In the genomic region with DNA sequence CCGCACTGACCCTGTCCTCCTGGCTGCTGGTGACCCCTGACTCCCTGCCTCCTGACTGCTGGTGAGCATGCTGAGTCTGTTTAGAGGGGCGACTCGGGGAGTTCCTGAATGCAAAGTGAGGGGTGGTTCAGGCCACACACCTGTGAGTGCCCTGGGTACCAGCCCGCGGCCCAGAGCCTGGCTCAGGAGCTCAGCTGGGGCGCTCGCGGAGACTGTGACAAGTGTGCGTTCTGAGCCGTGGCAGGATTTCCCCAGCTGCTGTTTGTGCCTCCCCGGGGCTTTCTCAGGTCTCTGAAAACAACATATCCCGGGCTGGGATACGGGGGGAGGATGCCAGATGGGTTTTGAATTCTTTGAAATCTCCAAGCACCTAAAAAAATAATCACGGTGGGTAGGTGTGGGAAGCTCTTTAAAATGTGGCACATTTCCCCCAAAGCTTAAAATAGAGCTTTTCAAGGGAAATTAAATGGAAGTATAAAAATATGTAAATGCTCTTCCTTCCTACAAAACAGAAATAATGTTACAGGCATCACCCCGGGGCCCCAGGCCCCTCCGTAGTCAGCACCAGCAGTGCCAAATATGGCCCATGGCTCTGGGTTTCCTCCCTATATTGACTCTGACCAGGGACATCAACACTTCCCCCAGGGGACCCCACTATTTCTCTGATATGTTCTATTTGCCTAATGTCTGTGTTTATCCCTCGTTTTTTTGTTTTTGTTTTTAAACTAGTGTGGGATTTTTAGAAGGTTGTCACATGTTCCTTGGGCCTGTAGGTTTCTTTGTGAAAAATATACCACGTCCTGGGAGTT, we compare ENCODE assay signal across 11 cellular contexts. TPM values are rescaled to one million over a fixed set of nuclear protein-coding genes. Genes with fewer than 3 reads are reported as not detected.
A peak's percentile ranks its signal among the peaks of the same experiment; 100 is the strongest.
DNase-seq lines count a peak whose midpoint lies in the region; ATAC-seq and TF ChIP-seq lines count a peak whose summit lies in the region.
"Had no signal": no experiment of that assay in that cellular context is flagged by ENCODE, and none has a peak within 500 bp of the region (broad histone marks: within the 10 kb centered on the region; RNA-seq: fewer than 3 reads in every experiment).

No MANE protein-coding gene starts in this region.

- peaks cover 5 to 9% of the 10 kb centered on the region in 2 donors for H3K36me3 Mint-ChIP-seq in CD14-positive monocyte
- no peaks in the 10 kb centered on the region for H3K36me3 Mint-ChIP-seq in activated CD4-positive, alpha-beta T cell treated with anti-CD3 and anti-CD28 coated beads for 36 hours (ENCODE audit: low read depth)

- H3K4me3 ChIP-seq in H7 (ENCODE audit: insufficient read depth, low read depth, low read length) = no peak overlapping the region

- TF ChIP-seq CTCF in CD14-positive monocyte (IDR thresholded peaks at IDR 0.05) = no peak

- peak overlapping the region in 6 of 7 donors; percentile 33 to 95 (median 76) for H3K27ac Mint-ChIP-seq in CD14-positive monocyte
- H3K27ac Mint-ChIP-seq in activated CD4-positive, alpha-beta T cell treated with anti-CD3 and anti-CD28 coated beads for 36 hours = peak overlapping the region; percentile 93

- ATAC-seq in activated CD4-positive, alpha-beta T cell treated with anti-CD3 and anti-CD28 coated beads for 36 hours = peak; percentile 64
- no peak for ATAC-seq in left cardiac atrium

- peaks cover 0 to 3% (median 0%) of the 10 kb centered on the region in 7 donors for H3K9me3 Mint-ChIP-seq in CD14-positive monocyte
- H3K9me3 Mint-ChIP-seq in activated CD4-positive, alpha-beta T cell treated with anti-CD3 and anti-CD28 coated beads for 36 hours (ENCODE audit: low read depth) = no peaks in the 10 kb centered on the region

- H3K27me3 ChIP-seq in H7 (ENCODE audit: control insufficient read depth, insufficient read depth, low read length) = no peaks in the 10 kb centered on the region

- no peaks in the 10 kb centered on the region for H3K36me3 ChIP-seq in H7 (replicated peaks; ENCODE audit: control insufficient read depth, insufficient read depth, low read length)

- H3K4me1 Mint-ChIP-seq in CD14-positive monocyte = peaks cover 62% of the 10 kb centered on the region
- peaks cover 82% of the 10 kb centered on the region for H3K4me1 Mint-ChIP-seq in activated CD4-positive, alpha-beta T cell treated with anti-CD3 and anti-CD28 coated beads for 36 hours

- H3K27me3 Mint-ChIP-seq in CD14-positive monocyte (ENCODE audit: low read depth in 3 of 3) = peaks cover 0 to 2% (median 0%) of the 10 kb centered on the region in 3 donors
- no peaks in the 10 kb centered on the region for H3K27me3 Mint-ChIP-seq in activated CD4-positive, alpha-beta T cell treated with anti-CD3 and anti-CD28 coated beads for 36 hours

- no peak overlapping the region for H3K4me3 Mint-ChIP-seq in CD14-positive monocyte
- H3K4me3 Mint-ChIP-seq in activated CD4-positive, alpha-beta T cell treated with anti-CD3 and anti-CD28 coated beads for 36 hours = peak overlapping the region; percentile 58

- intact Hi-C loops in CD14-positive monocyte (cut with micrococcal nuclease) (no loop called here), left cardiac atrium (cut with DNase I) (no loop called here)
- intact Hi-C loops in activated CD4-positive, alpha-beta T cell treated with anti-CD3 and anti-CD28 coated beads for 36 hours (cut with DNase I, micrococcal nuclease) = no loop called here

- CTCF ChIA-PET in activated CD4-positive, alpha-beta T cell treated with anti-CD3 and anti-CD28 coated beads for 36 hours (lab: Charles Lee) = interaction anchor here (0.6 to 5.3 kb wide), 15 partner anchors 9 to 87 kb away, joined by 3 to 30 read pairs (median 4); a partner anchor contains a TSS

- no peak for DNase-seq in CD14-positive monocyte (ENCODE audit: low spot score)
- peak; percentile 57 for DNase-seq in H7
- peak; percentile 84 for DNase-seq in activated CD4-positive, alpha-beta T cell treated with anti-CD3 and anti-CD28 coated beads for 36 hours
- peak; percentile 90 for DNase-seq in germinal center (ENCODE audit: low spot score)
- DNase-seq in NCI-H146 treated with DMSO at 0.1 percent for 48 hours (lab: John Stamatoyannopoulos, UW; ENCODE audit: unreplicated experiment) = no peak
- no peak for DNase-seq in HuH-7.5 (ENCODE audit: low spot score)
- DNase-seq in NCI-H1436 (lab: John Stamatoyannopoulos, UW) = no peak
- no peak for DNase-seq in left cardiac atrium
- DNase-seq: erythroblast, midbrain, MV-4-11 had no signal

- POLR2A ChIA-PET in activated CD4-positive, alpha-beta T cell treated with anti-CD3 and anti-CD28 coated beads for 36 hours (lab: Charles Lee) = interaction anchor here (0.5 to 1.9 kb wide), 7 partner anchors 10 to 77 kb away, joined by 3 to 18 read pairs (median 4); a partner anchor contains a TSS

RNA-seq across cellular contexts. Expression of a gene that starts 49.9 kb away (rescaled TPM):
- polyA plus RNA-seq in CD14-positive monocyte = 10 to 100 TPM; 51.9 to 59.1 TPM
- not detected in 2 replicates for total RNA-seq in H7 (2014; rRNA removed; shearing (Covaris generic))
- total RNA-seq in activated CD4-positive, alpha-beta T cell treated with anti-CD3 and anti-CD28 coated beads for 36 hours = 10 to 100 TPM; 44.8 to 51.0 TPM
- 1 to 10 TPM; 1.6 to 2.6 TPM for total RNA-seq in left cardiac atrium

Comparison
In these comparisons a context has a peak if more than half of its experiments do, and no peak if none do; other contexts are left out.
1. DNase-seq: peak in H7 (single experiment), activated CD4-positive, alpha-beta T cell treated with anti-CD3 and anti-CD28 coated beads for 36 hours (single experiment) and germinal center (single experiment); none in CD14-positive monocyte (single experiment), NCI-H146 treated with DMSO at 0.1 percent for 48 hours (single experiment), HuH-7.5 (single experiment), NCI-H1436 (single experiment) and left cardiac atrium (single experiment).
2. RNA of a gene that starts 49.9 kb away (total RNA-seq): 44.8 to 51.0 TPM in activated CD4-positive, alpha-beta T cell treated with anti-CD3 and anti-CD28 coated beads for 36 hours; 1.6 to 2.6 TPM in left cardiac atrium and not detected in H7; every median in the first group is over 10 times any median in the second.